15 cellular contexts compared by ENCODE assay signal in the genomic region with DNA sequence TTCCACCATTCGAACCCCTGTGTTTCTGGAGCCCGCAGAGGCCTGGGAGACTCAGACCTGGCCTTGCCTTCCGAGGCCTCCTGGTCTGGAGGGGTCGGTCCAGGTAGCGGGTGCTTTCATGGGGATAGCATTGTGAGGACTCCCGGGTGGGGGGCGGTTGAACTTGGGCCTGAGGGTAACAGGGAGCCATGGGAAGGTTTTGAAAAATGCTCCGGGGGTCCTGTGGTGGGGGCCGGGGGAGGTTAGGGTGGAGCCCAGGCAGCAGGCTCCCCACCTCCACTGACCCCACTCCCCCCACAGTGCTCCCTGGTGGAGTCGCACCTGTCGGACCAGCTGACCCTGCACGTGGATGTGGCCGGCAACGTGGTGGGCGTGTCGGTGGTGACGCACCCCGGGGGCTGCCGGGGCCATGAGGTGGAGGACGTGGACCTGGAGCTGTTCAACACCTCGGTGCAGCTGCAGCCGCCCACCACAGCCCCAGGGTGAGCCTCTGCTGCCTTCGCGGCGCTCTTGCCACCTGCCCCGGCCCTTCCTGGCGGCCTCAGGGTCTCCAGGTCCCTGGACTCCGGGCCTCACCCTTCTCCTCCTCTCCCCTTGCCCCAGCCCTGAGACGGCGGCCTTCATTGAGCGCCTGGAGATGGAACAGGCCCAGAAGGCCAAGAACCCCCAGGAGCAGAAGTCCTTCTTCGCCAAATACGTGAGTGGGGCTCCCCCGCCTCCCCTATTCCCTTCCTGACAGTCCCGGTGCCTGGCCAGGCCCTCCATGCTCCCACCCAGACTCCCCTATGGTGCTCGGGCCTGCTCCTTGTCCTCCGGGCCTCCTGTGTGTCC. TPM values are rescaled to one million over a fixed set of nuclear protein-coding genes. Genes with fewer than 3 reads are reported as not detected.
"Had no signal": no experiment of that assay in that cellular context is flagged by ENCODE, and none has a peak within 500 bp of the region (broad histone marks: within the 10 kb centered on the region; RNA-seq: fewer than 3 reads in every experiment).

No MANE protein-coding gene starts in this region.

- DNase-seq: activated CD4-positive, alpha-beta T cell treated with anti-CD3 and anti-CD28 coated beads, Interleukin-2, amount 50 U/mL, for 4 hours; activated CD4-positive, CD25-positive, alpha-beta regulatory T cell treated with anti-CD3 and anti-CD28 coated beads, Interleukin-2, amount 50 U/mL, for 72 hours; activated T-cell treated with anti-CD3 and anti-CD28 coated beads for 4 hours; islet precursor cell; natural killer cell; occipital lobe; T-helper 1 cell had no signal

- H3K4me3 Mint-ChIP-seq: natural killer cell had no signal

- ATAC-seq: esophagus mucosa, left lobe of liver, natural killer cell, right lobe of liver, SK-N-SH treated with all-trans-retinoic acid at 6 μM for 48 hours had no signal

- H3K9me3 Mint-ChIP-seq: natural killer cell had no signal

- H3K36me3 Mint-ChIP-seq: natural killer cell had no signal

- H3K4me2 ChIP-seq: hepatocyte had no signal

- H3K4me3 ChIP-seq: hepatocyte, right lobe of liver had no signal

- H2AFZ ChIP-seq: hepatocyte had no signal

- H3K9me3 ChIP-seq: right lobe of liver had no signal

- H3K27ac ChIP-seq: hepatocyte, right lobe of liver had no signal

- H3K27me3 ChIP-seq: hepatocyte, right lobe of liver had no signal

RNA-seq across cellular contexts. Expression of gene GARIN5A, which starts 3.8 kb away (rescaled TPM):
- total RNA-seq: astrocyte, pulmonary artery endothelial cell had no signal

RNA-seq across cellular contexts. Expression of gene EMC10, which starts 4.2 kb away (rescaled TPM):
- total RNA-seq: astrocyte had no signal

RNA-seq across cellular contexts. Expression of gene JOSD2, which starts 30.5 kb away (rescaled TPM):
- total RNA-seq: astrocyte had no signal

RNA-seq across cellular contexts. Expression of gene ASPDH, which starts 33.2 kb away (rescaled TPM):
- total RNA-seq: astrocyte, esophagus mucosa, mucosa of gallbladder, natural killer cell, pulmonary artery endothelial cell had no signal

RNA-seq across cellular contexts. Expression of gene MYBPC2, which starts 47.8 kb away (rescaled TPM):
- total RNA-seq: astrocyte, left lobe of liver, mucosa of gallbladder, occipital lobe, pulmonary artery endothelial cell had no signal
- polyA plus RNA-seq: hepatocyte had no signal
